ENCODE assay signal across 15 cellular contexts in genomic region chr1:18108313-18109057, GRCh38. TPM values are rescaled to one million over a fixed set of nuclear protein-coding genes. Genes with fewer than 3 reads are reported as not detected.
A peak's percentile ranks its signal among the peaks of the same experiment; 100 is the strongest.
DNase-seq lines count a peak whose midpoint lies in the region; ATAC-seq and TF ChIP-seq lines count a peak whose summit lies in the region.
"Had no signal": no experiment of that assay in that cellular context is flagged by ENCODE, and none has a peak within 500 bp of the region (broad histone marks: within the 10 kb centered on the region; RNA-seq: fewer than 3 reads in every experiment).

No MANE protein-coding gene starts in this region.

- DNase-seq in activated naive CD8-positive, alpha-beta T cell treated with anti-CD3 and anti-CD28 coated beads, Interleukin-2, amount 50 U/mL, for 24 hours = no peak
- DNase-seq in T-helper 17 cell (no peak), suprapubic skin (ENCODE audit: low spot score in 2 of 2) (no peak), T1000 (lab: John Stamatoyannopoulos, UW) (no peak)
- DNase-seq: EL, MM.1S, mucosa of descending colon, PC-3 had no signal

- H3K27ac ChIP-seq in iPS-20b (ENCODE audit: low read length) (no peak overlapping the region), suprapubic skin (no peak overlapping the region)
- H3K27ac ChIP-seq: skin epidermis had no signal

- peak overlapping the region; percentile 12; the same call in 1 of the 2 replicates for H3K9ac ChIP-seq in iPS-20b (ENCODE audit: low read depth, low read length)

- WGBS in suprapubic skin = 7% methylated on average over 21 of the region's 24 CpGs

- H3K4me1 Mint-ChIP-seq in activated naive CD8-positive, alpha-beta T cell (ENCODE audit: low read depth) = peaks cover 16% of the 10 kb centered on the region
- peaks cover 11% of the 10 kb centered on the region for H3K4me1 Mint-ChIP-seq in activated naive CD8-positive, alpha-beta T cell treated with anti-CD3 and anti-CD28 coated beads, Interleukin-2, amount 50 U/mL, for 24 hours
- H3K4me1 Mint-ChIP-seq in T-helper 17 cell = peaks cover 17% of the 10 kb centered on the region

- no peaks in the 10 kb centered on the region for H3K9me3 ChIP-seq in T-helper 17 cell (ENCODE audit: control insufficient read depth, low read length, poor library complexity, severe bottlenecking)
- no peaks in the 10 kb centered on the region for H3K9me3 ChIP-seq in iPS-20b (ENCODE audit: insufficient read depth, low read depth, low read length)
- H3K9me3 ChIP-seq in suprapubic skin = no peaks in the 10 kb centered on the region
- H3K9me3 ChIP-seq: mucosa of descending colon had no signal

- peaks cover 26% of the 10 kb centered on the region for H3K27me3 Mint-ChIP-seq in activated naive CD8-positive, alpha-beta T cell
- H3K27me3 Mint-ChIP-seq in activated naive CD8-positive, alpha-beta T cell treated with anti-CD3 and anti-CD28 coated beads, Interleukin-2, amount 50 U/mL, for 24 hours = peaks cover 69% of the 10 kb centered on the region
- H3K27me3 Mint-ChIP-seq in T-helper 17 cell = peaks cover 64% of the 10 kb centered on the region

- TF ChIP-seq CTCF in suprapubic skin (IDR thresholded peaks at IDR 0.05) = no peak

- H3K9me3 Mint-ChIP-seq in activated naive CD8-positive, alpha-beta T cell (ENCODE audit: low read depth) = no peaks in the 10 kb centered on the region
- no peaks in the 10 kb centered on the region for H3K9me3 Mint-ChIP-seq in activated naive CD8-positive, alpha-beta T cell treated with anti-CD3 and anti-CD28 coated beads, Interleukin-2, amount 50 U/mL, for 24 hours

- no peak for ATAC-seq in activated naive CD8-positive, alpha-beta T cell treated with anti-CD3 and anti-CD28 coated beads, Interleukin-2, amount 50 U/mL, for 24 hours
- ATAC-seq in T-helper 17 cell = no peak
- ATAC-seq in HG02981 (IDR thresholded peaks at IDR 0.05; ENCODE audit: unreplicated experiment) = no peak
- no peak for ATAC-seq in GM19035 (IDR thresholded peaks at IDR 0.05; ENCODE audit: unreplicated experiment)
- ATAC-seq: mucosa of descending colon, PC-3 had no signal

- peaks cover 14% of the 10 kb centered on the region for H3K4me1 ChIP-seq in iPS-20b (ENCODE audit: insufficient read depth, low read length)
- H3K4me1 ChIP-seq in suprapubic skin = peaks cover 42% of the 10 kb centered on the region

- H3K27me3 ChIP-seq in iPS-20b (ENCODE audit: insufficient read depth, low read length) (peaks cover 87% of the 10 kb centered on the region), suprapubic skin (peaks cover 82% of the 10 kb centered on the region)

- H3K4me3 Mint-ChIP-seq in activated naive CD8-positive, alpha-beta T cell = no peak overlapping the region
- H3K4me3 Mint-ChIP-seq in activated naive CD8-positive, alpha-beta T cell treated with anti-CD3 and anti-CD28 coated beads, Interleukin-2, amount 50 U/mL, for 24 hours = no peak overlapping the region
- H3K4me3 Mint-ChIP-seq in T-helper 17 cell = peak overlapping the region; percentile 58
- H3K4me3 Mint-ChIP-seq: B cell had no signal

- H3K36me3 ChIP-seq in iPS-20b (ENCODE audit: insufficient read depth, low read depth, low read length) (no peaks in the 10 kb centered on the region), suprapubic skin (no peaks in the 10 kb centered on the region)

- H3K36me3 Mint-ChIP-seq in activated naive CD8-positive, alpha-beta T cell = no peaks in the 10 kb centered on the region
- H3K36me3 Mint-ChIP-seq in activated naive CD8-positive, alpha-beta T cell treated with anti-CD3 and anti-CD28 coated beads, Interleukin-2, amount 50 U/mL, for 24 hours (ENCODE audit: low read depth) = no peaks in the 10 kb centered on the region
- H3K36me3 Mint-ChIP-seq in T-helper 17 cell (ENCODE audit: low read depth) = peaks cover 10% of the 10 kb centered on the region

- TF ChIP-seq EP300 in suprapubic skin (IDR thresholded peaks at IDR 0.05) = no peak

- TF ChIP-seq POLR2A in suprapubic skin (IDR thresholded peaks at IDR 0.05) = no peak

- H3K4me3 ChIP-seq in iPS-20b (ENCODE audit: low read length) (peak overlapping the region; percentile 67), suprapubic skin (peak overlapping the region; percentile 43)
- H3K4me3 ChIP-seq: mucosa of descending colon had no signal

- H3K27ac Mint-ChIP-seq in activated naive CD8-positive, alpha-beta T cell = peak overlapping the region; percentile 1
- no peak overlapping the region for H3K27ac Mint-ChIP-seq in activated naive CD8-positive, alpha-beta T cell treated with anti-CD3 and anti-CD28 coated beads, Interleukin-2, amount 50 U/mL, for 24 hours
- no peak overlapping the region for H3K27ac Mint-ChIP-seq in T-helper 17 cell
- H3K27ac Mint-ChIP-seq: B cell had no signal

RNA-seq across cellular contexts. Expression of gene IGSF21, which starts 0.9 kb away (rescaled TPM):
- not detected for total RNA-seq in T-helper 17 cell
- 1 to 10 TPM in 3 of 4 donors, under 1 TPM in 1; 0.68 to 3.5 (median 1.3) TPM for total RNA-seq in suprapubic skin
- total RNA-seq: B cell; PC-3; T-helper 2 cell treated with Interferon-gamma antibody and Interleukin-4, amounts not matched to agents 100 ng/mL and 5 ng/mL, for 36 hours had no signal
